ENCODE assay signal across 8 cellular contexts in genomic region chr12:81759215-81759991, GRCh38. TPM values are rescaled to one million over a fixed set of nuclear protein-coding genes. Genes with fewer than 3 reads are reported as not detected.
DNase-seq lines count a peak whose midpoint lies in the region; ATAC-seq and TF ChIP-seq lines count a peak whose summit lies in the region.

Gene PPFIA2 (minus strand): TSS chr12:81759350.

- no peak within 1 kb of the TSS for H3K27ac Mint-ChIP-seq in activated naive CD4-positive, alpha-beta T cell treated with anti-CD3 and anti-CD28 coated beads, Interleukin-2, amount 10 ng/mL, durations not matched to agents 7 days and 5 days

- H3K4me3 Mint-ChIP-seq in activated naive CD4-positive, alpha-beta T cell treated with anti-CD3 and anti-CD28 coated beads, Interleukin-2, amount 10 ng/mL, durations not matched to agents 7 days and 5 days, result peak within 1 kb of the TSS; percentile 64

- peaks cover 18% of the 10 kb centered on the region for H3K4me1 Mint-ChIP-seq in activated naive CD4-positive, alpha-beta T cell treated with anti-CD3 and anti-CD28 coated beads, Interleukin-2, amount 10 ng/mL, durations not matched to agents 7 days and 5 days

- DNase-seq in activated naive CD4-positive, alpha-beta T cell treated with anti-CD3 and anti-CD28 coated beads, Interleukin-2, amount 10 ng/mL, durations not matched to agents 7 days and 5 days, result peak; percentile 49
- no peak for DNase-seq in activated naive CD4-positive, alpha-beta T cell (lab: John Stamatoyannopoulos, UW)
- DNase-seq in SJCRH30, result peak; percentile 44 to 64
- peak; percentile 78 for DNase-seq in ecto neural progenitor cell (ENCODE audit: low spot score)
- DNase-seq in right lobe of liver, result peak in 1 of 3 donors; percentile 20
- DNase-seq in activated CD4-positive, CD25-positive, alpha-beta regulatory T cell (lab: John Stamatoyannopoulos, UW), result no peak

- WGBS in right lobe of liver (ENCODE audit: insufficient coverage, low coverage, low lambda C conversion rate, missing lambda C conversion rate), result 4% methylated on average over 26 of the region's 31 CpGs

- H3K9me3 ChIP-seq in SJCRH30 (replicated peaks) (no peaks in the 10 kb centered on the region), right lobe of liver (no peaks in the 10 kb centered on the region), stomach smooth muscle (ENCODE audit: control insufficient read depth in 2 of 2, low read length in 2 of 2) (no peaks in the 10 kb centered on the region)

- H3K4me1 ChIP-seq in SJCRH30 (no peaks in the 10 kb centered on the region; the same call in 1 of the 2 replicates), right lobe of liver (no peaks in the 10 kb centered on the region), stomach smooth muscle (ENCODE audit: control insufficient read depth, insufficient read depth, low read length) (peaks cover 12% of the 10 kb centered on the region)

- H3K9ac ChIP-seq in stomach smooth muscle (ENCODE audit: low read length in 2 of 2), result no peak within 1 kb of the TSS

- H3K4me3 ChIP-seq in SJCRH30, result peak within 1 kb of the TSS; percentile 76
- peak within 1 kb of the TSS; percentile 7 to 32 (median 18) for H3K4me3 ChIP-seq in right lobe of liver
- peak within 1 kb of the TSS; percentile 46 to 74 for H3K4me3 ChIP-seq in stomach smooth muscle (ENCODE audit: low read length in 2 of 2)

- peak within 1 kb of the TSS; percentile 53; the same call in 1 of the 2 replicates for H3K27ac ChIP-seq in SJCRH30
- H3K27ac ChIP-seq in right lobe of liver, result no peak within 1 kb of the TSS
- H3K27ac ChIP-seq in stomach smooth muscle (ENCODE audit: low read length), result no peak within 1 kb of the TSS

- H3K36me3 Mint-ChIP-seq in activated naive CD4-positive, alpha-beta T cell treated with anti-CD3 and anti-CD28 coated beads, Interleukin-2, amount 10 ng/mL, durations not matched to agents 7 days and 5 days, result no peaks in the 10 kb centered on the region

- H3K27me3 ChIP-seq in SJCRH30 (no peaks in the 10 kb centered on the region), right lobe of liver (no peaks in the 10 kb centered on the region), stomach smooth muscle (ENCODE audit: control insufficient read depth in 1 of 2, insufficient read depth in 2 of 2, low read length in 2 of 2) (peaks cover 4 to 23% of the 10 kb centered on the region in 2 donors)

- intact Hi-C loops in right lobe of liver (cut with DNase I), result no loop called here

- CTCF ChIA-PET in activated naive CD4-positive, alpha-beta T cell treated with anti-CD3 and anti-CD28 coated beads, Interleukin-2, amount 10 ng/mL, durations not matched to agents 7 days and 5 days (lab: Charles Lee), result no interaction called here

- H3K9me3 Mint-ChIP-seq in activated naive CD4-positive, alpha-beta T cell treated with anti-CD3 and anti-CD28 coated beads, Interleukin-2, amount 10 ng/mL, durations not matched to agents 7 days and 5 days, result no peaks in the 10 kb centered on the region

- TF ChIP-seq POLR2A in right lobe of liver (IDR thresholded peaks at IDR 0.05), result no peak

- peaks cover 32% of the 10 kb centered on the region for H3K27me3 Mint-ChIP-seq in activated naive CD4-positive, alpha-beta T cell treated with anti-CD3 and anti-CD28 coated beads, Interleukin-2, amount 10 ng/mL, durations not matched to agents 7 days and 5 days

- peak in 3 of 4 donors; percentile 19 to 30 (median 25) for ATAC-seq in right lobe of liver
- ATAC-seq in GM18498 (IDR thresholded peaks at IDR 0.05; ENCODE audit: unreplicated experiment), result no peak

- H3K36me3 ChIP-seq in SJCRH30 (no peaks in the 10 kb centered on the region), right lobe of liver (no peaks in the 10 kb centered on the region), stomach smooth muscle (ENCODE audit: control insufficient read depth in 2 of 2, insufficient read depth in 2 of 2, low read length in 2 of 2) (no peaks in the 10 kb centered on the region)

- no peak for TF ChIP-seq CTCF in right lobe of liver (IDR thresholded peaks at IDR 0.05)

RNA-seq across cellular contexts. Expression of gene PPFIA2, which starts in this region (rescaled TPM):
- 3.7 and 10.2 TPM in 2 replicates for total RNA-seq in SJCRH30 (2014; rRNA removed; shearing (Covaris generic))
- total RNA-seq in right lobe of liver, result 1 to 10 TPM in 1 of 6 experiments, under 1 TPM in 3, not detected in 2; 0.12 to 1.2 (median 0.56) TPM

Comparison
In these comparisons a context has a peak if more than half of its experiments do, and no peak if none do; other contexts are left out.
1. DNase-seq: peak in activated naive CD4-positive, alpha-beta T cell treated with anti-CD3 and anti-CD28 coated beads, Interleukin-2, amount 10 ng/mL, durations not matched to agents 7 days and 5 days (single experiment), SJCRH30 (2 of 2) and ecto neural progenitor cell (single experiment); none in activated naive CD4-positive, alpha-beta T cell (0 of 4) and activated CD4-positive, CD25-positive, alpha-beta regulatory T cell (0 of 4).
2. H3K4me3 ChIP-seq: peak in every context shown above with its lines; median percentile 76 in SJCRH30; 60 in stomach smooth muscle; 18 in right lobe of liver.